8 cellular contexts compared by ENCODE assay signal in the genomic region with DNA sequence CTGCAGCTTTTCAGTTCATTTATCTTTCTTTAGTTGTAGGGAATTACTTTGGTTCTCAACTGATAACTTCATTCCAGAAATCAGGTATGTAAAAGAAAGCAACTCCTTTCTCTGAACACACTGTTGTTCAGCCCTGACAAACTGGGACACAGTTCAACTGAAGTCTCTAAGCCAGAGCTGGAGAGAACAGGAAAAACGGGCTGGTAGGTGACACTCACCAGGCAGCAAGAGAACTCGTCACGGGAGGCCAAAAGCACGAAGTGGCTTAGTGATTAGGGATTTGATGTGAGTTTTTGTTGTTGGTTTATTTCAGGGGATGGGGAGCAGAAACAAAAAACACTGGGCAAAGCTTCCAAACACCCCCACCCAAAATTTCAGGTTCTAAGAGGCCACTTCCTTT. TPM values are rescaled to one million over a fixed set of nuclear protein-coding genes. Genes with fewer than 3 reads are reported as not detected.
A peak's percentile ranks its signal among the peaks of the same experiment; 100 is the strongest.
DNase-seq lines count a peak whose midpoint lies in the region; ATAC-seq and TF ChIP-seq lines count a peak whose summit lies in the region.

No MANE protein-coding gene starts in this region.

- H3K23ac ChIP-seq in H9 (ENCODE audit: insufficient read length, low read depth, low read length), result no peak overlapping the region

- no peak overlapping the region for H2BK20ac ChIP-seq in H9 (ENCODE audit: low read depth, low read length, poor library complexity, severe bottlenecking)

- intact Hi-C loops in esophagus squamous epithelium (cut with DNase I), result loop anchor here (5.0 kb wide), 1 partner anchor 54 kb away; a partner anchor contains a TSS

- POLR2A ChIA-PET in T-cell (lab: Charles Lee), result interaction anchor here in 1 of 2 donors (1.0 kb wide), 1 partner anchor 9 kb away, joined by 4 read pairs; no protein-coding TSS in a partner anchor

- H2BK120ac ChIP-seq in H9 (ENCODE audit: low read depth, low read length, poor library complexity, severe bottlenecking), result no peak overlapping the region

- H3K9me3 Mint-ChIP-seq in H9 (no peaks in the 10 kb centered on the region), T-cell (no peaks in the 10 kb centered on the region)

- no peaks in the 10 kb centered on the region for H3K27me3 Mint-ChIP-seq in H9 (ENCODE audit: low read depth)
- no peaks in the 10 kb centered on the region for H3K27me3 Mint-ChIP-seq in T-cell

- H3K36me3 ChIP-seq in esophagus squamous epithelium (peaks cover 8 to 44% (median 31%) of the 10 kb centered on the region in 3 donors), skeletal muscle satellite cell (ENCODE audit: insufficient read depth, low read length) (peaks cover 83% of the 10 kb centered on the region)

- CTCF ChIA-PET in T-cell (lab: Charles Lee), result interaction anchor here (0.7 to 3.4 kb wide), 4 partner anchors 11 to 137 kb away, joined by 3 to 15 read pairs (median 4); no protein-coding TSS in a partner anchor

- TF ChIP-seq POLR2A in esophagus squamous epithelium (IDR thresholded peaks at IDR 0.05), result peak in 1 of 4 donors; percentile 12

- no CpG with 5 or more reads among the region's 4 CpGs for WGBS in H9 (ENCODE audit: extremely low coverage, insufficient read length, low lambda C conversion rate)
- WGBS in esophagus squamous epithelium, 2 donors, result 22 to 30% methylated on average over 4 of the region's 4 CpGs

- peak overlapping the region; percentile 17 for H2AK5ac ChIP-seq in H9 (ENCODE audit: insufficient read length, low read length)

- DNase-seq in H9 (no peak), T-cell (no peak), esophagus squamous epithelium (lab: John Stamatoyannopoulos, UW) (no peak), HuH-7 (ENCODE audit: low spot score) (no peak), HK-2 (ENCODE audit: unreplicated experiment) (no peak), SHP77 (lab: John Stamatoyannopoulos, UW) (no peak)
- no peak for DNase-seq in effector CD4-positive, alpha-beta T cell

- H4K8ac ChIP-seq in H9 (replicated peaks; ENCODE audit: insufficient read length, low read depth, low read length), result no peak overlapping the region

- H3K4me3 ChIP-seq in esophagus squamous epithelium (no peak overlapping the region), skeletal muscle satellite cell (ENCODE audit: low read length) (no peak overlapping the region)

- peak overlapping the region; percentile 55 for H2BK12ac ChIP-seq in H9 (ENCODE audit: insufficient read length, low read depth, low read length)

- peaks cover 2% of the 10 kb centered on the region; the same call in 1 of the 2 replicates for H3K79me2 ChIP-seq in H9 (ENCODE audit: insufficient read depth, low read length)

- ATAC-seq in T-cell (replicated peaks in 1 of 4), result no peak

- no peak overlapping the region for H2BK5ac ChIP-seq in H9 (ENCODE audit: insufficient read length, low read length)

- H3K27me3 ChIP-seq in H9 (ENCODE audit: insufficient read depth, low read length) (no peaks in the 10 kb centered on the region), esophagus squamous epithelium (no peaks in the 10 kb centered on the region), skeletal muscle satellite cell (ENCODE audit: control insufficient read depth, insufficient read depth, low read length) (no peaks in the 10 kb centered on the region)

- no peak overlapping the region for H4K5ac ChIP-seq in H9 (ENCODE audit: insufficient read length, low read depth, low read length)

- peaks cover 3% of the 10 kb centered on the region for H3K23me2 ChIP-seq in H9 (ENCODE audit: insufficient read length, low read depth, low read length, poor library complexity, severe bottlenecking)

- no peak overlapping the region for H2BK15ac ChIP-seq in H9 (ENCODE audit: low read depth, low read length)

- H4K20me1 ChIP-seq in H9 (ENCODE audit: control insufficient read depth, insufficient read depth, insufficient read length), result peaks cover 3% of the 10 kb centered on the region

- no peak overlapping the region for H3T11ph ChIP-seq in H9 (ENCODE audit: low read length)

- H3K27ac Mint-ChIP-seq in H9 (peak overlapping the region; percentile 88 to 98 (median 95); a peak in 5 of 7 replicates), T-cell (peak overlapping the region; percentile 98 to 100)

- H3K4me2 ChIP-seq in H9 (ENCODE audit: insufficient read depth, insufficient read length, low read length) (no peak overlapping the region), skeletal muscle satellite cell (ENCODE audit: low read length) (no peak overlapping the region)

- H3K79me1 ChIP-seq in H9 (ENCODE audit: insufficient read depth, low read depth, low read length, poor library complexity, severe bottlenecking), result peaks cover 2% of the 10 kb centered on the region

- no peak overlapping the region for H2AFZ ChIP-seq in H9 (ENCODE audit: low read length)

- no peak overlapping the region for H3K18ac ChIP-seq in H9 (ENCODE audit: insufficient read length, low read depth, low read length)

- H3K4me1 ChIP-seq in H9 (ENCODE audit: insufficient read depth, low read length) (peaks cover 10% of the 10 kb centered on the region; the same call in 1 of the 2 replicates), esophagus squamous epithelium (peaks cover 94 to 100% (median 97%) of the 10 kb centered on the region in 3 donors), skeletal muscle satellite cell (ENCODE audit: control insufficient read depth, insufficient read depth, low read length) (peaks cover 99% of the 10 kb centered on the region)

- H3K4ac ChIP-seq in H9 (ENCODE audit: low read depth, low read length), result no peak overlapping the region

- H3K27ac ChIP-seq in H9 (ENCODE audit: insufficient read length, low read depth, low read length), result no peak overlapping the region
- peak overlapping the region; percentile 92 to 100 (median 98) for H3K27ac ChIP-seq in esophagus squamous epithelium

- H4K91ac ChIP-seq in H9 (ENCODE audit: insufficient read length, low read depth, low read length), result no peak overlapping the region

- H3K4me3 Mint-ChIP-seq in H9 (no peak overlapping the region; a peak in 1 of 5 replicates), T-cell (peak overlapping the region; percentile 79 to 89 (median 82))

- H3K14ac ChIP-seq in H9 (ENCODE audit: insufficient read depth, low read length), result no peak overlapping the region

- H3K36me3 Mint-ChIP-seq in H9 (ENCODE audit: insufficient read depth in 1 of 3, low read depth in 3 of 3), result peaks cover 39 to 85% (median 58%) of the 10 kb centered on the region in 3 experiments
- peaks cover 52% of the 10 kb centered on the region for H3K36me3 Mint-ChIP-seq in T-cell

- H3K9ac ChIP-seq in H9 (ENCODE audit: extremely low read depth, insufficient read length, low read length), result peak overlapping the region; percentile 2
- peak overlapping the region; percentile 85 for H3K9ac ChIP-seq in skeletal muscle satellite cell (ENCODE audit: low read depth, low read length)

- no peak for TF ChIP-seq CTCF in H9 (conservative IDR thresholded peaks at IDR 0.05)
- TF ChIP-seq CTCF in esophagus squamous epithelium (IDR thresholded peaks at IDR 0.05), result no peak

- no peaks in the 10 kb centered on the region for H3K9me3 ChIP-seq in H9 (ENCODE audit: control insufficient read depth, low read depth, low read length)
- H3K9me3 ChIP-seq in esophagus squamous epithelium, result no peaks in the 10 kb centered on the region
- no peaks in the 10 kb centered on the region for H3K9me3 ChIP-seq in skeletal muscle satellite cell (replicated peaks; ENCODE audit: low read length)

- no peak overlapping the region for H3K56ac ChIP-seq in H9 (ENCODE audit: insufficient read length, low read depth, low read length)

- H3K4me1 Mint-ChIP-seq in H9 (peaks cover 77 to 82% of the 10 kb centered on the region in 2 experiments), T-cell (peaks cover 97 to 99% (median 98%) of the 10 kb centered on the region in 3 donors)

RNA-seq across cellular contexts. Expression of a gene that starts 54.1 kb away (rescaled TPM):
- 243 and 266 TPM in 2 replicates for total RNA-seq in H9 (2021)
- total RNA-seq in T-cell, result 1,000 to 10,000 TPM in 2 of 5 donors, 100 to 1,000 TPM in 3; 816 to 1,109 (median 896) TPM
- total RNA-seq in esophagus squamous epithelium, result 100 to 1,000 TPM; 216 to 339 (median 246) TPM
- total RNA-seq in skeletal muscle satellite cell (2012; rRNA removed), result 248 and 329 TPM in 2 replicates

Comparison
In these comparisons a context has a peak if more than half of its experiments do, and no peak if none do; other contexts are left out.
1. H3K4me3 Mint-ChIP-seq: peak in T-cell (3 of 3); none in H9 (0 of 2).